In the genomic region with DNA sequence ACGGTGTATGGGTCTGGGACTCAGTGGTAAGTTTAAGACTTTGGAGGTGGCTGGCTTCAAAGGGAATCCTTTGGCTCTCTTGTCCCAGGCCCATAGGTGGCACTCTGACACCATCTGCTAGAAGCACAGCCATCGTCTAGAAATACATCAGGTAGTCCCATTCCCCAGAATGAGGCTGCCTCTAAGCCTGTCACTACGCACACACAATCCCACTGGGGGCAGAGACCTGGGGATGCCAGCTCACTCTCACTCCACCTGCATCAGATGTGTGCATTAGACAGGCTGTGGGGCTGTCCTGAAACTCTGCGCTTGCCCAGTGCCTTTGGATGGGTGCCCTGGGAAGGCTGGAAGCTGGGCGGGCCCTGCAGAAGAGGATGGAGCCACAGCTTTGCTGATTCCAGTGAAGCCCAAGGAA, we compare ENCODE assay signal across 9 cellular contexts.
DNase-seq lines count a peak whose midpoint lies in the region; ATAC-seq and TF ChIP-seq lines count a peak whose summit lies in the region.
"Had no signal": no experiment of that assay in that cellular context is flagged by ENCODE, and none has a peak within 500 bp of the region (broad histone marks: within the 10 kb centered on the region; RNA-seq: fewer than 3 reads in every experiment).

No MANE protein-coding gene starts in this region.

- no peak overlapping the region for H3K9ac ChIP-seq in smooth muscle cell (ENCODE audit: low read depth)

- H3K9me3 ChIP-seq in left ventricle myocardium inferior (replicated peaks) (no peaks in the 10 kb centered on the region), smooth muscle cell (replicated peaks; ENCODE audit: low read depth) (no peaks in the 10 kb centered on the region)

- ATAC-seq in WTC11, result peak; percentile 96
- no peak for ATAC-seq in HG03097 (IDR thresholded peaks at IDR 0.05; ENCODE audit: low FRiP score, unreplicated experiment)
- ATAC-seq in GM18502 (IDR thresholded peaks at IDR 0.05; ENCODE audit: poor library complexity, unreplicated experiment), result no peak

- no peak overlapping the region for H3K27ac ChIP-seq in left ventricle myocardium inferior (replicated peaks)
- H3K27ac ChIP-seq in smooth muscle cell (ENCODE audit: low read depth), result no peak overlapping the region

- H3K27ac Mint-ChIP-seq in WTC11, result no peak overlapping the region
- H3K27ac Mint-ChIP-seq: CD4-positive, CD25-positive, alpha-beta regulatory T cell had no signal

- no peak overlapping the region for H3K4me2 ChIP-seq in smooth muscle cell

- H3K79me2 ChIP-seq in smooth muscle cell (ENCODE audit: low read depth), result no peaks in the 10 kb centered on the region

- no peak overlapping the region for H3K4me3 Mint-ChIP-seq in WTC11
- H3K4me3 Mint-ChIP-seq: CD4-positive, CD25-positive, alpha-beta regulatory T cell had no signal

- 72% methylated on average over 5 of the region's 5 CpGs for WGBS in smooth muscle cell (ENCODE audit: low lambda C conversion rate)

- no peaks in the 10 kb centered on the region for H4K20me1 ChIP-seq in smooth muscle cell (ENCODE audit: low read depth)

- H3K4me1 ChIP-seq in left ventricle myocardium inferior (no peaks in the 10 kb centered on the region), smooth muscle cell (ENCODE audit: low read depth) (no peaks in the 10 kb centered on the region)

- no peaks in the 10 kb centered on the region for H3K9me3 Mint-ChIP-seq in WTC11

- no peaks in the 10 kb centered on the region for H3K27me3 ChIP-seq in left ventricle myocardium inferior (ENCODE audit: low read depth)
- H3K27me3 ChIP-seq in smooth muscle cell (ENCODE audit: low read depth), result no peaks in the 10 kb centered on the region

- DNase-seq in NCI-H187 treated with DMSO at 0.1 percent for 48 hours (lab: John Stamatoyannopoulos, UW) (peak; percentile 7), NCI-H187 (lab: John Stamatoyannopoulos, UW) (no peak), WTC11 (ENCODE audit: low spot score) (peak; percentile 63), left ventricle myocardium inferior (no peak), smooth muscle cell (lab: John Stamatoyannopoulos, UW; ENCODE audit: unreplicated experiment) (no peak)
- DNase-seq in Jurkat, Clone E6-1 (ENCODE audit: low read depth, low spot score), result peak; percentile 19

- intact Hi-C loops in left ventricle myocardium inferior (cut with micrococcal nuclease), result no loop called here

- no peak overlapping the region for H2AFZ ChIP-seq in smooth muscle cell (ENCODE audit: low read depth)

- H3K4me1 Mint-ChIP-seq in WTC11, result no peaks in the 10 kb centered on the region
- H3K4me1 Mint-ChIP-seq: CD4-positive, CD25-positive, alpha-beta regulatory T cell had no signal

- H3K4me3 ChIP-seq in Jurkat, Clone E6-1 (ENCODE audit: low read length), result no peak overlapping the region
- H3K4me3 ChIP-seq in left ventricle myocardium inferior (no peak overlapping the region), smooth muscle cell (no peak overlapping the region)

- CTCF ChIA-PET in WTC11 (lab: Charles Lee), result interaction anchor here (0.7 to 2.9 kb wide), 18 partner anchors 8 to 877 kb away, joined by 3 to 11 read pairs (median 4); partner anchors contain the start of gene SPDL1

- peaks cover under 1% of the 10 kb centered on the region for H3F3A ChIP-seq in smooth muscle cell (ENCODE audit: low read depth)

- POLR2A ChIA-PET in WTC11 (lab: Charles Lee), result interaction anchor here (0.5 kb wide), 1 partner anchor 33 kb away, joined by 4 read pairs; no protein-coding TSS in a partner anchor

- H3K36me3 ChIP-seq in left ventricle myocardium inferior (no peaks in the 10 kb centered on the region), smooth muscle cell (ENCODE audit: low read depth) (no peaks in the 10 kb centered on the region)

- TF ChIP-seq CTCF in WTC11 (IDR thresholded peaks at IDR 0.05) (peak; percentile 41; the same call in 1 of the 2 replicates), left ventricle myocardium inferior (IDR thresholded peaks at IDR 0.05; ENCODE audit: borderline replicate concordance) (peak; percentile 73), smooth muscle cell (IDR thresholded peaks at IDR 0.05; ENCODE audit: borderline replicate concordance, insufficient read depth, poor library complexity, severe bottlenecking) (peak; percentile 54)

- no peaks in the 10 kb centered on the region for H3K36me3 Mint-ChIP-seq in WTC11
- H3K36me3 Mint-ChIP-seq: CD4-positive, CD25-positive, alpha-beta regulatory T cell had no signal

- no peaks in the 10 kb centered on the region for H3K27me3 Mint-ChIP-seq in WTC11 (ENCODE audit: low read depth)
- H3K27me3 Mint-ChIP-seq: CD4-positive, CD25-positive, alpha-beta regulatory T cell had no signal

TF ChIP-seq in WTC11, 78 proteins besides CTCF, POLR2A, EP300 and RAD21 (continues in another document):
- no peak for TF ChIP-seq GABPB1 (CRISPR knock-in tag; IDR thresholded peaks at IDR 0.05)
- TF ChIP-seq STAT6 (CRISPR knock-in tag; conservative IDR thresholded peaks at IDR 0.05; ENCODE audit: low read depth), result no peak
- no peak for TF ChIP-seq ATF3 (CRISPR knock-in tag; conservative IDR thresholded peaks at IDR 0.05)
- TF ChIP-seq SMAD4 (CRISPR knock-in tag; IDR thresholded peaks at IDR 0.05), result no peak
- TF ChIP-seq, protein P1, sequence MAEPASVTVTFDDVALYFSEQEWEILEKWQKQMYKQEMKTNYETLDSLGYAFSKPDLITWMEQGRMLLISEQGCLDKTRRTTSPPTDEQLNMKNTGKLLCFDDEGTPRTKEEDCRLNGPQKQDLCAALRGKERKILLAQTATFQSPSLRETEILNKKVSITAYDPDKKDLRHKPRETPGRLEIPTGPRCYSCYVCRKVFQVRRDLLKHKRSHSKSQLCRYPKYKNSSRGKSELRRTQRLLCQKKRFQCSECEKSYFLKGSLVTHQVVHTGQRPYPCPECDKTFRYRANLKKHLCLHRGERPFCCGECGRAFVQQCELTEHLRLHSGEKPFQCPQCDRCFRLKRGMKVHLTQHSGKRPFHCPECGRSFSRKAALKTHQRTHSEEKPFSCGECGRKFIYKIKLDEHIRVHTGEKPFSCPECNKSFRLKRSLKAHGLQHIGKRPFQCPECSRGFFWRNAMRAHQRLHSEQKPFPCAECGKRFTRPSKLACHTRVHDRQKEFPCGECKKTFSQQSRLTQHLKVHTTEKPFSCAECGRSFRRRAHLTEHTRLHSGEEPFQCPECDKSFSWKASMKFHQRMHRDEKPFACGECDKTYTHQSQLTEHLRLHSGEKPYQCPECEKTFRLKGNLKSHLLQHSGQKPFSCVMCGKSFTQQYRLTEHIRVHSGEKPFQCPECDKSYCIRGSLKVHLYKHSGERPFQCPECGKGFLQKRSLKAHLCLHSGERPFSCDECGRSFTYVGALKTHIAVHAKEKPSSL (CRISPR knock-in tag; conservative IDR thresholded peaks at IDR 0.05), result no peak
- TF ChIP-seq TEAD1 (CRISPR knock-in tag; IDR thresholded peaks at IDR 0.05), result no peak
- TF ChIP-seq ZNF138 (CRISPR knock-in tag; conservative IDR thresholded peaks at IDR 0.05), result no peak
- TF ChIP-seq, protein P2, sequence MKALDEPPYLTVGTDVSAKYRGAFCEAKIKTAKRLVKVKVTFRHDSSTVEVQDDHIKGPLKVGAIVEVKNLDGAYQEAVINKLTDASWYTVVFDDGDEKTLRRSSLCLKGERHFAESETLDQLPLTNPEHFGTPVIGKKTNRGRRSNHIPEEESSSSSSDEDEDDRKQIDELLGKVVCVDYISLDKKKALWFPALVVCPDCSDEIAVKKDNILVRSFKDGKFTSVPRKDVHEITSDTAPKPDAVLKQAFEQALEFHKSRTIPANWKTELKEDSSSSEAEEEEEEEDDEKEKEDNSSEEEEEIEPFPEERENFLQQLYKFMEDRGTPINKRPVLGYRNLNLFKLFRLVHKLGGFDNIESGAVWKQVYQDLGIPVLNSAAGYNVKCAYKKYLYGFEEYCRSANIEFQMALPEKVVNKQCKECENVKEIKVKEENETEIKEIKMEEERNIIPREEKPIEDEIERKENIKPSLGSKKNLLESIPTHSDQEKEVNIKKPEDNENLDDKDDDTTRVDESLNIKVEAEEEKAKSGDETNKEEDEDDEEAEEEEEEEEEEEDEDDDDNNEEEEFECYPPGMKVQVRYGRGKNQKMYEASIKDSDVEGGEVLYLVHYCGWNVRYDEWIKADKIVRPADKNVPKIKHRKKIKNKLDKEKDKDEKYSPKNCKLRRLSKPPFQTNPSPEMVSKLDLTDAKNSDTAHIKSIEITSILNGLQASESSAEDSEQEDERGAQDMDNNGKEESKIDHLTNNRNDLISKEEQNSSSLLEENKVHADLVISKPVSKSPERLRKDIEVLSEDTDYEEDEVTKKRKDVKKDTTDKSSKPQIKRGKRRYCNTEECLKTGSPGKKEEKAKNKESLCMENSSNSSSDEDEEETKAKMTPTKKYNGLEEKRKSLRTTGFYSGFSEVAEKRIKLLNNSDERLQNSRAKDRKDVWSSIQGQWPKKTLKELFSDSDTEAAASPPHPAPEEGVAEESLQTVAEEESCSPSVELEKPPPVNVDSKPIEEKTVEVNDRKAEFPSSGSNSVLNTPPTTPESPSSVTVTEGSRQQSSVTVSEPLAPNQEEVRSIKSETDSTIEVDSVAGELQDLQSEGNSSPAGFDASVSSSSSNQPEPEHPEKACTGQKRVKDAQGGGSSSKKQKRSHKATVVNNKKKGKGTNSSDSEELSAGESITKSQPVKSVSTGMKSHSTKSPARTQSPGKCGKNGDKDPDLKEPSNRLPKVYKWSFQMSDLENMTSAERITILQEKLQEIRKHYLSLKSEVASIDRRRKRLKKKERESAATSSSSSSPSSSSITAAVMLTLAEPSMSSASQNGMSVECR (CRISPR knock-in tag; IDR thresholded peaks at IDR 0.05; ENCODE audit: borderline replicate concordance), result no peak

Comparison
In these comparisons a context has a peak if more than half of its experiments do, and no peak if none do; other contexts are left out.
1. DNase-seq: peak in NCI-H187 treated with DMSO at 0.1 percent for 48 hours (single experiment), Jurkat, Clone E6-1 (single experiment) and WTC11 (single experiment); none in NCI-H187 (0 of 2), left ventricle myocardium inferior (single experiment) and smooth muscle cell (single experiment).
2. Peak in every context shown above with its lines, with median percentiles within 50 percentile points of each other: CTCF ChIP-seq.